In the genomic region with DNA sequence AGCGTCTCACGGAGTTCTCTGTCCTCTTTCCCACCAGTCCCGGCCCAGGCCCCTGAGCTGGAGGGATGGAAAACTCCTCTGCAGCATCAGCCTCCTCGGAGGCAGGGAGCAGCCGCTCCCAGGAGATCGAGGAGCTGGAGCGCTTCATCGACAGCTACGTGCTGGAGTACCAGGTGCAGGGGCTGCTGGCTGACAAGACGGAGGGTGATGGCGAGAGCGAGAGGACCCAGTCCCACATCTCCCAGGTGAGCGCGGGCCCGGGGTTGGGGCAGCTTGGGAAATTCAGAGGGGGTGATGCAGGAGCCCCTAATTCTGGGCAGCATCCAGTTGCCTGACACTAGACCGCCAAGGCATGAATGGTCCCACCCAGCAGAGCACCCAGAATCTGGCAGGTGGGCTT, we compare ENCODE assay signal across 30 cellular contexts.
"Had no signal": no experiment of that assay in that cellular context is flagged by ENCODE, and none has a peak within 500 bp of the region (broad histone marks: within the 10 kb centered on the region; RNA-seq: fewer than 3 reads in every experiment).

No MANE protein-coding gene starts in this region.

- H3K9me3 ChIP-seq: lower lobe of right lung, neutrophil, ovary, sigmoid colon, transverse colon, upper lobe of right lung had no signal

- H3K27me3 Mint-ChIP-seq: progenitor cell of endocrine pancreas; stimulated activated memory B cell treated with anti-CD40 and anti-IgM and Interleukin-4, amounts not matched to agents 10 μg/mL and 1 μg/mL and 100 μg/mL, for 72 hours; stimulated activated naive CD8-positive, alpha-beta T cell treated with anti-CD3 and anti-CD28 coated beads, Interleukin-15, amount 100 ng/mL, for 72 hours had no signal

- DNase-seq: hippocampal formation; kidney glomerular epithelial cell; left cardiac atrium; lower lobe of right lung; mammary epithelial cell; mesenchymal stem cell; naive thymus-derived CD8-positive, alpha-beta T cell; occipital lobe; ovary; retina; sigmoid colon; small intestine; stimulated activated CD4-positive, alpha-beta T cell treated with anti-CD3 and anti-CD28 coated beads, Interleukin-1b, Interleukin-23, amount 100 ng/mL, for 48 hours; stimulated activated CD4-positive, alpha-beta T cell treated with anti-CD3 and anti-CD28 coated beads, Interleukin-2, amount 100 ng/mL, for 48 hours; stimulated activated CD4-positive, alpha-beta T cell treated with anti-CD3 and anti-CD28 coated beads, Interleukin-4, amount 100 ng/mL, for 4 hours; stimulated activated CD8-positive, alpha-beta memory T cell treated with anti-CD3 and anti-CD28 coated beads, Interleukin-4, amount 100 ng/mL, for 48 hours; stimulated activated naive CD4-positive, alpha-beta T cell treated with Interleukin-2 at 50 U/mL for 16 hours; stimulated activated naive CD8-positive, alpha-beta T cell treated with anti-CD3 and anti-CD28 coated beads, Interleukin-15, amount 100 ng/mL, for 72 hours; substantia nigra; transverse colon; upper lobe of right lung had no signal

- H3K27ac ChIP-seq: lower lobe of right lung, neural progenitor cell, neutrophil, ovary, sigmoid colon, transverse colon, upper lobe of right lung had no signal

- H2AFZ ChIP-seq: neural progenitor cell had no signal

- H3K36me3 ChIP-seq: neural progenitor cell, neutrophil, ovary, transverse colon had no signal

- H3K36me3 Mint-ChIP-seq: naive thymus-derived CD8-positive, alpha-beta T cell; neural progenitor cell had no signal

- H3K4me2 ChIP-seq: neural progenitor cell had no signal

- H3K9me3 Mint-ChIP-seq: naive thymus-derived CD8-positive, alpha-beta T cell; nephron; neural progenitor cell; stimulated activated memory B cell treated with anti-CD40 and anti-IgM and Interleukin-4, amounts not matched to agents 10 μg/mL and 1 μg/mL and 100 μg/mL, for 72 hours; stimulated activated naive CD8-positive, alpha-beta T cell treated with anti-CD3 and anti-CD28 coated beads, Interleukin-15, amount 100 ng/mL, for 72 hours had no signal

- FAIRE-seq: keratinocyte, small intestine, urothelium cell line had no signal

- H3K27ac Mint-ChIP-seq: naive thymus-derived CD8-positive, alpha-beta T cell; neural progenitor cell; progenitor cell of endocrine pancreas; stimulated activated memory B cell treated with anti-CD40 and anti-IgM and Interleukin-4, amounts not matched to agents 10 μg/mL and 1 μg/mL and 100 μg/mL, for 72 hours had no signal

- H3K4me1 ChIP-seq: neural progenitor cell had no signal

- H3K4me1 Mint-ChIP-seq: naive thymus-derived CD8-positive, alpha-beta T cell; stimulated activated naive CD8-positive, alpha-beta T cell treated with anti-CD3 and anti-CD28 coated beads, Interleukin-15, amount 100 ng/mL, for 72 hours had no signal

- H3K27me3 ChIP-seq: neural progenitor cell, neutrophil, ovary, sigmoid colon, transverse colon, upper lobe of right lung had no signal

- H3K4me3 Mint-ChIP-seq: naive thymus-derived CD8-positive, alpha-beta T cell; nephron; neural progenitor cell; stimulated activated memory B cell treated with anti-CD40 and anti-IgM and Interleukin-4, amounts not matched to agents 10 μg/mL and 1 μg/mL and 100 μg/mL, for 72 hours; stimulated activated naive CD8-positive, alpha-beta T cell treated with anti-CD3 and anti-CD28 coated beads, Interleukin-15, amount 100 ng/mL, for 72 hours had no signal

- ATAC-seq: left cardiac atrium; left lobe of liver; lower lobe of right lung; naive thymus-derived CD8-positive, alpha-beta T cell; right cardiac atrium; stimulated activated memory B cell treated with anti-CD40 and anti-IgM and Interleukin-4, amounts not matched to agents 10 μg/mL and 1 μg/mL and 100 μg/mL, for 72 hours; stimulated activated naive CD8-positive, alpha-beta T cell treated with anti-CD3 and anti-CD28 coated beads, Interleukin-15, amount 100 ng/mL, for 72 hours; upper lobe of right lung had no signal

- H3K4me3 ChIP-seq: lower lobe of right lung, neural progenitor cell, ovary, sigmoid colon, transverse colon, upper lobe of right lung had no signal

- H3K9ac ChIP-seq: neural progenitor cell had no signal
